Comparison of ENCODE assay signal across 24 cellular contexts in the genomic region with DNA sequence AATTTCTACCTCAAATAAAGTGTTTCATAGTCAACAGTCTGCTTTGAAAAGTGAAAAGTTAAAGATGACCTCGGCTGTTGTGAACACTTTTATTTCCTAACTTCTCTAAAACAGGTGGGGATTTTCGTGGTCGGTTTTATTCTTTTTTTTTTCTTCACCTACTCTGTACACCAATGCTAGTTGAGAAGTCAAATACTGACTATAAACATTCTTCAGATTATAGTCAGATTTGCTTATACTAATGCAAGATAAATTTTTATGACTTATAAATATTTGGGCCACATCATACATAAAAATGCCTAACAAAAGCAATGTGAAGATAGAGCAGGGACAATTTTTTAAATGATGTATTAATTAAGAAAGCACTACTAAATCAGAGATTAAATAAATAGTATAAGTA.
"Had no signal": no experiment of that assay in that cellular context is flagged by ENCODE, and none has a peak within 500 bp of the region (broad histone marks: within the 10 kb centered on the region; RNA-seq: fewer than 3 reads in every experiment).

No MANE protein-coding gene starts in this region.

- H3K9me3 ChIP-seq: MG63, SJSA1 had no signal

- H3K4me3 ChIP-seq: MG63, PC-9, SK-N-MC had no signal

- H3K4me2 ChIP-seq: PC-9 had no signal

- H2AFZ ChIP-seq: PC-9 had no signal

- DNase-seq: Karpas-422, KG1, MG63, NCI-H1092, NCI-H1105 treated with DMSO at 0.1 percent for 48 hours, NCI-H1417 treated with DMSO at 0.1 percent for 48 hours, NCI-H146, NCI-H1694 treated with DMSO at 0.1 percent for 48 hours, NCI-H1930, NCI-H2081, NCI-H2171, NCI-H226, NCI-H446, NCI-H510A, NCI-H524 treated with DMSO at 0.1 percent for 48 hours, NCI-H69, NCI-H774, PC-9, Right ventricle myocardium superior, RPMI8226, SIG-M5 had no signal

- H3K27me3 ChIP-seq: MG63, SJSA1 had no signal

- H3K27ac ChIP-seq: HL-60, PC-9, SK-N-MC had no signal

- H3K36me3 ChIP-seq: MG63, SJSA1 had no signal
